ENCODE assay signal across 20 cellular contexts in the genomic region with DNA sequence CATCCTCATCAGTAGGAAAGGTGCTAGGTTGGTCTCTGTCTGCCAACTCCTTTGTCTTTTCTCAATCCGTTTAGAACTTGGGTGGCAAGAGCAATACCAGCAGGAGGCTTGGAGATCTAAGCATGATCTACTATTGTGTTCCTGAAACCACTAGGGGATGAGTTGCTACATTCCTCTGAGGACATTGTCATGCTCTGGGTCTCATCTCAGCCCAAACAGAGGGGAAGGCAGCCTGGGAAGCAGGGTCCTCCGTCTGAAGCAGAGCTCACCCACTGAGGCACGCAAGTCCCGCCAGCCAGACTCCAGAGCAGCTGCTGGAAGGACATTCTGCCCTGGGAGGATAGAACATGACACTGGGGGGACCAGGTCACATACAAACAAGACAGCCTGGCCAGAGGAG.
"Had no signal": no experiment of that assay in that cellular context is flagged by ENCODE, and none has a peak within 500 bp of the region (broad histone marks: within the 10 kb centered on the region; RNA-seq: fewer than 3 reads in every experiment).

No MANE protein-coding gene starts in this region.

- H2AFZ ChIP-seq: hepatocyte had no signal

- ATAC-seq: left cardiac atrium; lower lobe of right lung; naive thymus-derived CD4-positive, alpha-beta T cell had no signal

- H3K27me3 ChIP-seq: colonic mucosa, hepatocyte, neutrophil, right atrium auricular region, sigmoid colon, suprapubic skin, thyroid gland, uterus had no signal

- H3K4me1 ChIP-seq: colonic mucosa, left ventricle myocardium inferior, lower lobe of right lung, right atrium auricular region, sigmoid colon, suprapubic skin, thyroid gland, uterus had no signal

- FAIRE-seq: kidney, small intestine had no signal

- H3K4me3 ChIP-seq: colonic mucosa, hepatocyte, left ventricle myocardium inferior, lower lobe of right lung, right atrium auricular region, sigmoid colon, suprapubic skin, thyroid gland, uterus had no signal

- H3K36me3 ChIP-seq: colonic mucosa, left ventricle myocardium inferior, lower lobe of right lung, neutrophil, right atrium auricular region, sigmoid colon, suprapubic skin, thyroid gland, uterus had no signal

- H3K9me3 ChIP-seq: colonic mucosa, left ventricle myocardium inferior, lower lobe of right lung, neutrophil, right atrium auricular region, sigmoid colon, suprapubic skin, thyroid gland, uterus had no signal

- DNase-seq: colonic mucosa; effector CD4-positive, alpha-beta T cell; foreskin melanocyte; head of caudate nucleus; kidney; left cardiac atrium; left ventricle myocardium inferior; lower lobe of right lung; naive thymus-derived CD4-positive, alpha-beta T cell; nephron progenitor cell; sigmoid colon; small intestine; stimulated activated CD4-positive, alpha-beta T cell treated with anti-CD3 and anti-CD28 coated beads, Interleukin-12 subunit alpha, Interleukin-12 subunit beta, amount 100 ng/mL, for 4 hours; stimulated activated naive CD4-positive, alpha-beta T cell; thyroid gland; uterus had no signal

- H3K79me2 ChIP-seq: hepatocyte had no signal

- H3K27ac ChIP-seq: colonic mucosa, hepatocyte, left ventricle myocardium inferior, lower lobe of right lung, neutrophil, right atrium auricular region, sigmoid colon, suprapubic skin, thyroid gland, uterus had no signal

- H3K4me2 ChIP-seq: hepatocyte had no signal
